Comparison of ENCODE assay signal across 28 cellular contexts in genomic region chr1:199667079-199667478, GRCh38.
DNase-seq lines count a peak whose midpoint lies in the region; ATAC-seq and TF ChIP-seq lines count a peak whose summit lies in the region.
"Had no signal": no experiment of that assay in that cellular context is flagged by ENCODE, and none has a peak within 500 bp of the region (broad histone marks: within the 10 kb centered on the region; RNA-seq: fewer than 3 reads in every experiment).

No MANE protein-coding gene starts in this region.

- TF ChIP-seq CTCF in MM.1S (IDR thresholded peaks at IDR 0.05; ENCODE audit: low read length) (no peak), left lung (IDR thresholded peaks at IDR 0.05) (no peak), stomach (IDR thresholded peaks at IDR 0.05) (no peak)

- H3K4me2 ChIP-seq in MM.1S (ENCODE audit: low read depth, low read length), result no peak overlapping the region

- WGBS in stomach, 5 donors, result 81 to 90% (median 88%) methylated on average over 10 of the region's 10 CpGs

- H2AFZ ChIP-seq in MM.1S (ENCODE audit: low read length), result no peak overlapping the region

- H3K9me3 ChIP-seq in MM.1S (replicated peaks; ENCODE audit: insufficient read depth, low read length) (no peaks in the 10 kb centered on the region), left lung (no peaks in the 10 kb centered on the region), stomach (no peaks in the 10 kb centered on the region)
- H3K9me3 ChIP-seq: ascending aorta, ovary, tibial nerve had no signal

- no peaks in the 10 kb centered on the region for H3K79me2 ChIP-seq in MM.1S (ENCODE audit: low read length)

- peak; percentile 87 for ATAC-seq in left lung
- ATAC-seq in GM21360 (IDR thresholded peaks at IDR 0.05; ENCODE audit: unreplicated experiment), result no peak
- ATAC-seq: activated CD8-positive, alpha-beta T cell treated with anti-CD3 and anti-CD28 coated beads, Interleukin-2, amount 10 ng/mL, durations not matched to agents 7 days and 5 days; natural killer cell; PC-3; Right ventricle myocardium inferior; SK-N-SH treated with all-trans-retinoic acid at 6 μM for 48 hours; T-helper 17 cell had no signal

- no peaks in the 10 kb centered on the region for H3K4me1 ChIP-seq in MM.1S (ENCODE audit: low read length)
- no peaks in the 10 kb centered on the region for H3K4me1 ChIP-seq in left lung
- no peaks in the 10 kb centered on the region for H3K4me1 ChIP-seq in stomach
- H3K4me1 ChIP-seq: ascending aorta, tibial nerve had no signal

- H3K27me3 ChIP-seq in MM.1S (replicated peaks; ENCODE audit: insufficient read depth, low read length) (no peaks in the 10 kb centered on the region), left lung (no peaks in the 10 kb centered on the region), stomach (no peaks in the 10 kb centered on the region)
- H3K27me3 ChIP-seq: ascending aorta, ovary, tibial nerve had no signal

- H3K27ac ChIP-seq in MM.1S (ENCODE audit: low read length) (no peak overlapping the region), left lung (no peak overlapping the region), stomach (no peak overlapping the region)
- H3K27ac ChIP-seq: ascending aorta, ovary, skin epidermis, tibial nerve had no signal

- no peak for TF ChIP-seq EP300 in stomach (IDR thresholded peaks at IDR 0.05)

- H3K36me3 ChIP-seq in MM.1S (replicated peaks; ENCODE audit: insufficient read depth, low read length) (no peaks in the 10 kb centered on the region), left lung (no peaks in the 10 kb centered on the region), stomach (no peaks in the 10 kb centered on the region)
- H3K36me3 ChIP-seq: ascending aorta, ovary, tibial nerve had no signal

- H3F3A ChIP-seq in MM.1S (ENCODE audit: insufficient read depth, low read length), result no peaks in the 10 kb centered on the region

- no peaks in the 10 kb centered on the region for H4K20me1 ChIP-seq in MM.1S (ENCODE audit: insufficient read depth, low read length)

- no peak overlapping the region for H3K4me3 ChIP-seq in MM.1S (ENCODE audit: low read length)
- no peak overlapping the region for H3K4me3 ChIP-seq in left lung
- H3K4me3 ChIP-seq in stomach, result no peak overlapping the region
- H3K4me3 ChIP-seq: ascending aorta, ovary, skin epidermis, tibial nerve had no signal

- no peak overlapping the region for H3K9ac ChIP-seq in MM.1S (ENCODE audit: low read length)

- no peak for TF ChIP-seq POLR2A in stomach (IDR thresholded peaks at IDR 0.05)

- intact Hi-C loops in left lung (cut with DNase I), result no loop called here
- intact Hi-C loops in stomach (cut with DNase I; ENCODE audit: low total_unique reads), result no loop called here

- peak; percentile 71 for DNase-seq in DMS153 (lab: John Stamatoyannopoulos, UW)
- peak; percentile 23 for DNase-seq in MM.1S
- DNase-seq in NCI-H510A (lab: John Stamatoyannopoulos, UW), result peak; percentile 93
- peak in 1 of 2 donors; percentile 56 for DNase-seq in left lung
- no peak for DNase-seq in NCI-H524 treated with DMSO at 0.1 percent for 48 hours (lab: John Stamatoyannopoulos, UW)
- DNase-seq in stomach, result no peak
- DNase-seq in NCI-H446 (lab: John Stamatoyannopoulos, UW), result no peak
- DNase-seq: ACHN; activated CD4-positive, alpha-beta T cell treated with anti-CD3 and anti-CD28 coated beads for 1 hour; activated CD8-positive, alpha-beta T cell treated with anti-CD3 and anti-CD28 coated beads, Interleukin-2, amount 10 ng/mL, durations not matched to agents 7 days and 5 days; activated effector memory CD4-positive, alpha-beta T cell treated with Interleukin-2 at 50 U/mL for 16 hours; activated naive CD8-positive, alpha-beta T cell treated with anti-CD3 and anti-CD28 coated beads, Interleukin-2, amount 10 ng/mL, durations not matched to agents 7 days and 5 days; activated T-cell treated with anti-CD3 and anti-CD28 coated beads for 4 hours; cortex of kidney; DMS79 treated with DMSO at 0.1 percent for 48 hours; GF-D8; natural killer cell; NCI-H1436; ovary; PC-3; retina; T-helper 17 cell had no signal

- no peaks in the 10 kb centered on the region for H3K9me2 ChIP-seq in MM.1S (replicated peaks; ENCODE audit: insufficient read depth, low read length)

Comparison
In these comparisons a context has a peak if more than half of its experiments do, and no peak if none do; other contexts are left out.
1. DNase-seq: peak in DMS153 (single experiment), MM.1S (single experiment) and NCI-H510A (single experiment); none in NCI-H524 treated with DMSO at 0.1 percent for 48 hours (single experiment), stomach (single experiment) and NCI-H446 (0 of 2).